Comparison of ENCODE assay signal across 1 cellular context in genomic region chrX:48956728-48957414, GRCh38.
TF ChIP-seq lines count a peak whose summit lies in the region.

No MANE protein-coding gene starts in this region.

TF ChIP-seq in SK-N-SH, 30 proteins besides CTCF, POLR2A, EP300 and RAD21 (continued from another document):
- TF ChIP-seq REST (IDR thresholded peaks at IDR 0.05; ENCODE audit: low read depth, low read length) (no peak), FOSL2 (IDR thresholded peaks at IDR 0.05; ENCODE audit: borderline replicate concordance, low read depth) (no peak)
